ENCODE assay signal across 18 cellular contexts in genomic region chr15:93716615-93717221, GRCh38.
DNase-seq lines count a peak whose midpoint lies in the region; ATAC-seq, FAIRE-seq and TF ChIP-seq lines count a peak whose summit lies in the region.
"Had no signal": no experiment of that assay in that cellular context is flagged by ENCODE, and none has a peak within 500 bp of the region (broad histone marks: within the 10 kb centered on the region; RNA-seq: fewer than 3 reads in every experiment).

No MANE protein-coding gene starts in this region.

- TF ChIP-seq CTCF in bronchial epithelial cell (IDR thresholded peaks at IDR 0.05; ENCODE audit: insufficient read depth, low read length, severe bottlenecking), result no peak
- TF ChIP-seq CTCF in omental fat pad (IDR thresholded peaks at IDR 0.05), result no peak
- no peak for TF ChIP-seq CTCF in spleen (IDR thresholded peaks at IDR 0.05 in 8 of 11, conservative IDR thresholded peaks at IDR 0.05 in 3 of 11)

- no peak overlapping the region for H3K27ac ChIP-seq in spleen
- H3K27ac ChIP-seq: BLaER1 had no signal

- TF ChIP-seq POLR2A in spleen (IDR thresholded peaks at IDR 0.05), result no peak

- H3K9me3 ChIP-seq in spleen, result no peaks in the 10 kb centered on the region
- H3K9me3 ChIP-seq: BLaER1 had no signal

- H3K4me3 ChIP-seq in bronchial epithelial cell (ENCODE audit: low read depth, low read length), result no peak overlapping the region
- H3K4me3 ChIP-seq in spleen, result no peak overlapping the region
- H3K4me3 ChIP-seq: BLaER1 had no signal

- intact Hi-C loops in spleen (cut with DNase I; ENCODE audit: low total_unique reads), result no loop called here

- FAIRE-seq in bronchial epithelial cell (lab: Jason Lieb, UNC), result peak; percentile 23
- FAIRE-seq: HTR-8/SVneo had no signal

- H3K4me1 ChIP-seq in spleen, result no peaks in the 10 kb centered on the region
- H3K4me1 ChIP-seq: BLaER1 had no signal

- H3K27me3 ChIP-seq in bronchial epithelial cell (ENCODE audit: control insufficient read depth, insufficient read depth, low read length) (no peaks in the 10 kb centered on the region), spleen (replicated peaks in 1 of 7) (no peaks in the 10 kb centered on the region)
- H3K27me3 ChIP-seq: BLaER1 had no signal

- ATAC-seq in omental fat pad (ENCODE audit: low FRiP score), result peak; percentile 63
- ATAC-seq: Panc1, Right ventricle myocardium inferior, SK-N-SH treated with all-trans-retinoic acid at 6 μM for 48 hours had no signal

- H3K36me3 ChIP-seq in bronchial epithelial cell (ENCODE audit: control insufficient read depth, insufficient read depth, low read length) (no peaks in the 10 kb centered on the region), spleen (no peaks in the 10 kb centered on the region)
- H3K36me3 ChIP-seq: BLaER1 had no signal

- peak; percentile 13 for DNase-seq in NCI-H128 (lab: John Stamatoyannopoulos, UW; ENCODE audit: unreplicated experiment)
- DNase-seq in NCI-H345 (lab: John Stamatoyannopoulos, UW), result peak; percentile 11
- DNase-seq in bronchial epithelial cell (ENCODE audit: low read depth), result no peak
- DNase-seq in omental fat pad (ENCODE audit: low spot score), result no peak
- DNase-seq in cerebellar cortex (ENCODE audit: low spot score), result no peak
- no peak for DNase-seq in spleen
- DNase-seq in NCI-H748 treated with DMSO at 0.1 percent for 48 hours (lab: John Stamatoyannopoulos, UW), result no peak
- DNase-seq: GOT3, HFFc6, MV-4-11, NCI-H146, NCI-H2107, NCI-H69 had no signal

- WGBS in spleen, 5 donors, result 52 to 68% (median 64%) methylated on average over 5 of the region's 5 CpGs

Comparison
In these comparisons a context has a peak if more than half of its experiments do, and no peak if none do; other contexts are left out.
1. DNase-seq: peak in NCI-H128 (single experiment) and NCI-H345 (single experiment); none in bronchial epithelial cell (single experiment), omental fat pad (single experiment), cerebellar cortex (single experiment), spleen (single experiment) and NCI-H748 treated with DMSO at 0.1 percent for 48 hours (single experiment).